Comparison of ENCODE assay signal across 8 cellular contexts in genomic region chr17:64985579-64985904, GRCh38.
DNase-seq lines count a peak whose midpoint lies in the region; ATAC-seq and TF ChIP-seq lines count a peak whose summit lies in the region.
"Not testable (repeated sequence)": the region's sequence is repeated elsewhere in the genome, so short reads cannot be mapped to it uniquely, and the experiment has no call there.

No MANE protein-coding gene starts in this region.

- H3K4me2 ChIP-seq in KMS-11 (peak overlapping the region; percentile 70), parathyroid adenoma (ENCODE audit: low read length) (peak overlapping the region; percentile 5)

- H2AFZ ChIP-seq in KMS-11 (ENCODE audit: low read depth) (peak overlapping the region; percentile 58), parathyroid adenoma (peak overlapping the region; percentile 68)

- H3K27ac ChIP-seq in KMS-11 (peak overlapping the region; percentile 95), duodenal mucosa (ENCODE audit: low read depth, low read length) (peak overlapping the region; percentile 86), right lobe of liver (peak overlapping the region; percentile 44 to 87 (median 71)), parathyroid adenoma (peak overlapping the region; percentile 75), temporal lobe (ENCODE audit: low read depth, low read length) (peak overlapping the region; percentile 51)

- not testable (repeated sequence) for ATAC-seq in T-helper 17 cell, right lobe of liver

- not testable (repeated sequence) for TF ChIP-seq POLR2A in right lobe of liver (IDR thresholded peaks at IDR 0.05)

- H3K79me2 ChIP-seq in KMS-11 (ENCODE audit: insufficient read depth, low read depth); parathyroid adenoma: not testable (repeated sequence)

- peaks cover 51% of the 10 kb centered on the region for H3K4me1 ChIP-seq in KMS-11 (ENCODE audit: low read depth, poor library complexity, severe bottlenecking)
- H3K4me1 ChIP-seq in duodenal mucosa (ENCODE audit: control insufficient read depth in 1 of 2, insufficient read depth in 2 of 2, low read length in 2 of 2) = peaks cover 8 to 13% of the 10 kb centered on the region in 2 donors
- H3K4me1 ChIP-seq in right lobe of liver = not testable (repeated sequence)
- peaks cover 31% of the 10 kb centered on the region for H3K4me1 ChIP-seq in parathyroid adenoma

- H3K9ac ChIP-seq in KMS-11 (peak overlapping the region; percentile 78), duodenal mucosa (ENCODE audit: low read depth in 1 of 2, low read length in 2 of 2) (peak overlapping the region in 1 of 2 donors; percentile 7)
- H3K9ac ChIP-seq in parathyroid adenoma = not testable (repeated sequence)

- not testable (repeated sequence) for H3K36me3 ChIP-seq in KMS-11 (ENCODE audit: insufficient read depth); duodenal mucosa (ENCODE audit: control insufficient read depth in 1 of 2, insufficient read depth in 2 of 2, low read length in 2 of 2); right lobe of liver; parathyroid adenoma (ENCODE audit: control insufficient read depth, insufficient read depth, low read length)

- not testable (repeated sequence) for H3K27me3 ChIP-seq in KMS-11 (ENCODE audit: insufficient read depth, low read depth); duodenal mucosa (ENCODE audit: control insufficient read depth in 1 of 2, insufficient read depth in 2 of 2, low read length in 2 of 2); right lobe of liver; parathyroid adenoma (ENCODE audit: control insufficient read depth, insufficient read depth, low read length)

- H3K4me3 ChIP-seq in KMS-11 (IDR thresholded peaks at IDR 0.05; ENCODE audit: insufficient read depth, low read depth, low read length); duodenal mucosa (ENCODE audit: low read depth in 1 of 2, low read length in 2 of 2); right lobe of liver; parathyroid adenoma (ENCODE audit: low read depth, low read length): not testable (repeated sequence)

- not testable (repeated sequence) for H4K20me1 ChIP-seq in KMS-11 (ENCODE audit: insufficient read depth)

- not testable (repeated sequence) for DNase-seq in CD14-positive monocyte (ENCODE audit: low spot score); T-helper 17 cell; right lobe of liver

- H3K36me3 Mint-ChIP-seq in CD14-positive monocyte; T-helper 17 cell (ENCODE audit: low read depth); activated naive CD4-positive, alpha-beta T cell treated with anti-CD3 and anti-CD28 coated beads, Interleukin-2, amount 50 U/mL, for 24 hours: not testable (repeated sequence)

- not testable (repeated sequence) for TF ChIP-seq CTCF in CD14-positive monocyte (IDR thresholded peaks at IDR 0.05); KMS-11 (conservative IDR thresholded peaks at IDR 0.05; ENCODE audit: low read depth, low read length); right lobe of liver (IDR thresholded peaks at IDR 0.05); parathyroid adenoma (IDR thresholded peaks at IDR 0.05)

- intact Hi-C loops in CD14-positive monocyte (cut with micrococcal nuclease) = loop anchor here in 1 of 2 donors (1.0 to 5.0 kb wide), 3 partner anchors 9 to 72 kb away; partner anchors contain the start of gene GNA13
- intact Hi-C loops in right lobe of liver (cut with DNase I) = not testable (repeated sequence)

- H3K27ac Mint-ChIP-seq in CD14-positive monocyte (peak overlapping the region; percentile 100), T-helper 17 cell (peak overlapping the region; percentile 100)
- peak overlapping the region; percentile 98 for H3K27ac Mint-ChIP-seq in activated naive CD4-positive, alpha-beta T cell treated with anti-CD3 and anti-CD28 coated beads, Interleukin-2, amount 50 U/mL, for 24 hours

- not testable (repeated sequence) for H3K27me3 Mint-ChIP-seq in CD14-positive monocyte (ENCODE audit: low read depth in 3 of 3); T-helper 17 cell; activated naive CD4-positive, alpha-beta T cell treated with anti-CD3 and anti-CD28 coated beads, Interleukin-2, amount 50 U/mL, for 24 hours

- peak overlapping the region; percentile 74 to 83 for H3K4me3 Mint-ChIP-seq in CD14-positive monocyte
- H3K4me3 Mint-ChIP-seq in T-helper 17 cell = peak overlapping the region; percentile 90
- peak overlapping the region; percentile 79 for H3K4me3 Mint-ChIP-seq in activated naive CD4-positive, alpha-beta T cell treated with anti-CD3 and anti-CD28 coated beads, Interleukin-2, amount 50 U/mL, for 24 hours

- 45% methylated on average over 3 of the region's 3 CpGs for WGBS in right lobe of liver (ENCODE audit: insufficient coverage, low coverage, low lambda C conversion rate, missing lambda C conversion rate)

- H3K9me3 Mint-ChIP-seq in CD14-positive monocyte; activated naive CD4-positive, alpha-beta T cell treated with anti-CD3 and anti-CD28 coated beads, Interleukin-2, amount 50 U/mL, for 24 hours: not testable (repeated sequence)

- peaks cover 37% of the 10 kb centered on the region for H3K4me1 Mint-ChIP-seq in CD14-positive monocyte
- peaks cover 39% of the 10 kb centered on the region for H3K4me1 Mint-ChIP-seq in T-helper 17 cell
- H3K4me1 Mint-ChIP-seq in activated naive CD4-positive, alpha-beta T cell treated with anti-CD3 and anti-CD28 coated beads, Interleukin-2, amount 50 U/mL, for 24 hours = peaks cover 39% of the 10 kb centered on the region

- H3K9me3 ChIP-seq in T-helper 17 cell (ENCODE audit: control insufficient read depth, low read length, poor library complexity, severe bottlenecking); duodenal mucosa (ENCODE audit: control insufficient read depth in 1 of 2, low read length in 2 of 2); right lobe of liver; parathyroid adenoma (ENCODE audit: control insufficient read depth, low read length): not testable (repeated sequence)
